ENCODE assay signal across 1 cellular context in the genomic region with DNA sequence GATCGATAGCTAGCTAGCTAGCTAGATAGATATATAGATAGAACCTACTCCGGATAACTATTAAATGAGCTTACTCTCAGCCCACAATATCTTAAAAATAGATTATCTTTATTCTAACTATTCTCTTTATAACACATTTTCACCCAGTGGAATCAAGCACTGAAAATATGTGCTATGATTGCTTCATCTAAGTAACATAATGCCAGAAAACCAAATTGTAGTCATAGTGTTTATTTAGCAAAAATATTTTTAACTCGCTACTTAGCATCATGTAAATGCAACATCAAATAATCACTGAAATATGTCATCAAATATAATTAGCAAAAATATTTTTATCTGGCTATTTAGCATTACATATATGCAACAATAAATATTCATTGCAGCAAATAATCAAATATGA.
TF ChIP-seq lines count a peak whose summit lies in the region.

No MANE protein-coding gene starts in this region.

TF ChIP-seq in GM12878, 131 proteins besides CTCF, POLR2A, EP300 and RAD21:
- 0 out of 2 replicates have a peak, but pooled peaks have one; percentile 4 for TF ChIP-seq MLLT1 (IDR thresholded peaks at IDR 0.05)
- TF ChIP-seq SPI1 (IDR thresholded peaks at IDR 0.05; ENCODE audit: borderline replicate concordance, insufficient read depth, low read depth, low read length) = no peak
